ENCODE assay signal across 20 cellular contexts in the genomic region with DNA sequence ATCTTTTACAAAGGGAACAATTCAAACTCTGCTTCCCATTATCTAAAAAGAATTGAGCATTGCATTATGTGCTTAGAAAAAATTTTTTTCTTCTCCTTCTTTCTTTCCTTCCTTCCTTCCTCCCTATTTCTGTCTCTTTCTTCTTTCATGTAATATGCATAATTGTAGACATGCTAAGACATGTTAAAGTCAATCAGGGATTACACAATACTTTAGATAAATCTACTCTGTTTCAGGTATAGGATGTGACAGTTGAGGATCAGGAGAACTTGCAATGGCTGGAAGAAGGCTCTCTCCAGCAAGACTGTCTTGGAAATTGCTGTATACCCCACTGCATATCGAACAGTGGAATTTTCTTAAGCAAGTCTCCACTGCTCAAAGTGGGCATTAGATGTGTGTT. TPM values are rescaled to one million over a fixed set of nuclear protein-coding genes. Genes with fewer than 3 reads are reported as not detected.
DNase-seq lines count a peak whose midpoint lies in the region; ATAC-seq and TF ChIP-seq lines count a peak whose summit lies in the region.
"Had no signal": no experiment of that assay in that cellular context is flagged by ENCODE, and none has a peak within 500 bp of the region (broad histone marks: within the 10 kb centered on the region; RNA-seq: fewer than 3 reads in every experiment).

No MANE protein-coding gene starts in this region.

- WGBS in mammary epithelial cell (ENCODE audit: low coverage, missing lambda C conversion rate), result 88% methylated on average over 1 of the region's 1 CpG
- WGBS in IMR-90 (ENCODE audit: extremely low coverage in 2 of 2, insufficient read length in 1 of 2), 2 experiments, result no CpG with 5 or more reads among the region's 1 CpG

- H3K9me3 ChIP-seq in mammary epithelial cell (replicated peaks; ENCODE audit: insufficient read depth, low read length) (peaks cover 6% of the 10 kb centered on the region), IMR-90 (ENCODE audit: control insufficient read depth, insufficient read depth, low read length) (peaks cover 3% of the 10 kb centered on the region), neural cell (ENCODE audit: low read length) (no peaks in the 10 kb centered on the region)

- no peak overlapping the region for H3K18ac ChIP-seq in IMR-90 (ENCODE audit: low read depth, low read length)

- no peaks in the 10 kb centered on the region for H3K36me3 ChIP-seq in mammary epithelial cell (ENCODE audit: insufficient read depth, low read length)
- no peaks in the 10 kb centered on the region for H3K36me3 ChIP-seq in IMR-90 (ENCODE audit: control insufficient read depth, insufficient read depth, low read length)
- H3K36me3 ChIP-seq in neural cell (ENCODE audit: insufficient read depth, low read length), result no peaks in the 10 kb centered on the region
- H3K36me3 ChIP-seq: BLaER1 treated with 17β-estradiol and CSF1 and Interleukin-3, amounts not matched to agents 10 nM and 100 nM had no signal

- DNase-seq in mammary epithelial cell (no peak), MCF 10A (ENCODE audit: unreplicated experiment) (no peak), IMR-90 (no peak), epithelial cell of esophagus (ENCODE audit: low read depth) (peak; percentile 40), T-helper 2 cell (no peak), SW480 (ENCODE audit: low spot score) (no peak), nucleus accumbens (lab: John Stamatoyannopoulos, UW) (no peak)
- DNase-seq: AML-193; Caco-2; Calu3; CD4-positive, alpha-beta T cell; CD8-positive, alpha-beta T cell; DMS79 treated with DMSO at 0.1 percent for 48 hours; GF-D8 had no signal

- TF ChIP-seq CTCF in mammary epithelial cell (conservative IDR thresholded peaks at IDR 0.05 in 1 of 2, IDR thresholded peaks at IDR 0.05 in 1 of 2; ENCODE audit: extremely low read depth in 1 of 2, insufficient read depth in 1 of 2, low read depth in 1 of 2, low read length in 2 of 2) (no peak), MCF 10A (IDR thresholded peaks at IDR 0.05; ENCODE audit: unreplicated experiment) (no peak), IMR-90 (conservative IDR thresholded peaks at IDR 0.05; ENCODE audit: low read depth, low read length) (no peak), epithelial cell of esophagus (IDR thresholded peaks at IDR 0.05; ENCODE audit: insufficient read depth, low read depth, low read length, missing control alignments) (no peak), neural cell (IDR thresholded peaks at IDR 0.05; ENCODE audit: poor library complexity, severe bottlenecking) (no peak)

- no peak overlapping the region for H2AK9ac ChIP-seq in IMR-90 (replicated peaks; ENCODE audit: low read depth, low read length, poor library complexity)

- no peak overlapping the region for H2BK20ac ChIP-seq in IMR-90 (ENCODE audit: low read depth, low read length)

- no TSS peak for BruUV-seq in mammary epithelial cell (replicated peaks; lab: Mats Ljungman, UMichigan)
- no TSS peak for BruUV-seq in MCF 10A (replicated peaks; lab: Mats Ljungman, UMichigan)
- BruUV-seq in IMR-90 (replicated peaks; lab: Mats Ljungman, UMichigan), result no TSS peak

- no peaks in the 10 kb centered on the region for H3K9me2 ChIP-seq in neural cell (ENCODE audit: insufficient read depth, low read length)

- no peak overlapping the region for H2BK15ac ChIP-seq in IMR-90 (ENCODE audit: low read depth, low read length)

- H3K4ac ChIP-seq in IMR-90 (ENCODE audit: low read depth, low read length), result no peak overlapping the region

- no peak overlapping the region for H3K23ac ChIP-seq in IMR-90 (ENCODE audit: low read depth, low read length)

- H4K5ac ChIP-seq in IMR-90 (ENCODE audit: low read depth, low read length), result no peak overlapping the region

- CTCF ChIA-PET in mammary epithelial cell (lab: Charles Lee; ENCODE audit: low non-redundant PET) (no interaction called here), MCF 10A (lab: Yijun Ruan, JAX) (interaction anchor here (0.6 kb wide), 1 partner anchor 32 kb away, joined by 5 read pairs; no protein-coding TSS in a partner anchor), IMR-90 (lab: Yijun Ruan, JAX) (no interaction called here)

- no peak overlapping the region for H2BK120ac ChIP-seq in IMR-90 (ENCODE audit: low read depth, low read length)

- H4K20me1 ChIP-seq in mammary epithelial cell (ENCODE audit: insufficient read depth, low read length), result no peaks in the 10 kb centered on the region
- H4K20me1 ChIP-seq in IMR-90 (ENCODE audit: insufficient read depth, low read length), result no peaks in the 10 kb centered on the region
- H4K20me1 ChIP-seq in neural cell (ENCODE audit: insufficient read depth), result no peaks in the 10 kb centered on the region
- H4K20me1 ChIP-seq: BLaER1 treated with 17β-estradiol and CSF1 and Interleukin-3, amounts not matched to agents 10 nM and 100 nM had no signal

- H3K9ac ChIP-seq in mammary epithelial cell (ENCODE audit: insufficient read depth, low read length) (no peak overlapping the region), IMR-90 (ENCODE audit: low read depth, low read length) (no peak overlapping the region), neural cell (ENCODE audit: low read length) (no peak overlapping the region)
- H3K9ac ChIP-seq: BLaER1 treated with 17β-estradiol and CSF1 and Interleukin-3, amounts not matched to agents 10 nM and 100 nM had no signal

- no peaks in the 10 kb centered on the region for H3K4me1 ChIP-seq in mammary epithelial cell (ENCODE audit: insufficient read depth, low read length)
- no peaks in the 10 kb centered on the region for H3K4me1 ChIP-seq in IMR-90 (ENCODE audit: control insufficient read depth, insufficient read depth, low read length)
- H3K4me1 ChIP-seq: A549; BLaER1 treated with 17β-estradiol and CSF1 and Interleukin-3, amounts not matched to agents 10 nM and 100 nM had no signal

- POLR2A ChIA-PET in MCF 10A (lab: Yijun Ruan, JAX) (interaction anchor here (1.7 kb wide), 1 partner anchor 9 kb away, joined by 10 read pairs; a partner anchor contains a TSS), IMR-90 (lab: Charles Lee; ENCODE audit: unreplicated experiment) (no interaction called here)

- H3K4me3 ChIP-seq in mammary epithelial cell (replicated peaks in 1 of 3; ENCODE audit: insufficient read depth in 1 of 3, low read depth in 2 of 3, low read length in 3 of 3) (no peak overlapping the region), IMR-90 (ENCODE audit: insufficient read depth, low read depth, low read length) (no peak overlapping the region), epithelial cell of esophagus (ENCODE audit: low read length) (no peak overlapping the region), neural cell (ENCODE audit: low read length) (no peak overlapping the region)
- H3K4me3 ChIP-seq: A549; BLaER1 treated with 17β-estradiol and CSF1 and Interleukin-3, amounts not matched to agents 10 nM and 100 nM had no signal

- TF ChIP-seq POLR2A in IMR-90 (IDR thresholded peaks at IDR 0.05; ENCODE audit: low read depth, low read length), result no peak

- no peaks in the 10 kb centered on the region for H3F3A ChIP-seq in neural cell (ENCODE audit: insufficient read depth, low read length, poor library complexity, severe bottlenecking)

- dilution Hi-C loops in mammary epithelial cell (cut with HindIII; ENCODE audit: low sequenced_read_pairs), result no loop called here
- dilution Hi-C loops in IMR-90 (cut with HindIII; ENCODE audit: low sequenced_read_pairs, unreplicated experiment), result no loop called here

- no peak overlapping the region for H2BK5ac ChIP-seq in IMR-90 (ENCODE audit: low read depth, low read length, poor library complexity, severe bottlenecking)

- H3K4me1 Mint-ChIP-seq in MCF 10A (ENCODE audit: insufficient read depth, unreplicated experiment), result no peaks in the 10 kb centered on the region
- H3K4me1 Mint-ChIP-seq: B cell had no signal

- TF ChIP-seq RAD21 in IMR-90 (IDR thresholded peaks at IDR 0.05; ENCODE audit: low read length) (no peak), neural cell (conservative IDR thresholded peaks at IDR 0.05) (no peak)

- ATAC-seq in IMR-90 (ENCODE audit: low read depth), result no peak
- ATAC-seq: A549; CD8-positive, alpha-beta T cell had no signal

- peak overlapping the region; percentile 12 for H2AFZ ChIP-seq in mammary epithelial cell (ENCODE audit: low read depth, low read length)
- H2AFZ ChIP-seq in IMR-90 (replicated peaks; ENCODE audit: low read length, poor library complexity), result no peak overlapping the region
- no peak overlapping the region for H2AFZ ChIP-seq in neural cell (ENCODE audit: low read depth, low read length)

- H3K14ac ChIP-seq in IMR-90 (replicated peaks; ENCODE audit: low read depth, low read length), result no peak overlapping the region

- no peaks in the 10 kb centered on the region for H3K27me3 ChIP-seq in mammary epithelial cell (ENCODE audit: insufficient read depth, low read length)
- H3K27me3 ChIP-seq in IMR-90 (ENCODE audit: control insufficient read depth, insufficient read depth, low read length), result no peaks in the 10 kb centered on the region
- H3K27me3 ChIP-seq in neural cell (ENCODE audit: insufficient read depth, low read depth, low read length), result no peaks in the 10 kb centered on the region
- H3K27me3 ChIP-seq: BLaER1 treated with 17β-estradiol and CSF1 and Interleukin-3, amounts not matched to agents 10 nM and 100 nM had no signal

- no peak overlapping the region for H4K8ac ChIP-seq in IMR-90 (ENCODE audit: low read depth in 2 of 2, low read length in 2 of 2)

- no peak overlapping the region for H3K27ac Mint-ChIP-seq in MCF 10A (ENCODE audit: low read depth, unreplicated experiment)
- H3K27ac Mint-ChIP-seq: B cell; CD4-positive, alpha-beta T cell; CD8-positive, alpha-beta T cell had no signal

- intact Hi-C loops in mammary epithelial cell (cut with micrococcal nuclease), result no loop called here
- intact Hi-C loops in MCF 10A (cut with micrococcal nuclease), result no loop called here
- intact Hi-C loops in IMR-90 (cut with micrococcal nuclease), result no loop called here

- H3K27me3 Mint-ChIP-seq in MCF 10A (ENCODE audit: insufficient read depth, unreplicated experiment), result no peaks in the 10 kb centered on the region

- no peak overlapping the region for H2AK5ac ChIP-seq in IMR-90 (ENCODE audit: low read depth, low read length)

- no peaks in the 10 kb centered on the region for H3K9me1 ChIP-seq in IMR-90 (ENCODE audit: insufficient read depth, low read length)

- no peaks in the 10 kb centered on the region for H3K9me3 Mint-ChIP-seq in MCF 10A (ENCODE audit: unreplicated experiment)
- H3K9me3 Mint-ChIP-seq: CD4-positive, alpha-beta T cell had no signal

- no peaks in the 10 kb centered on the region for H3K36me3 Mint-ChIP-seq in MCF 10A (ENCODE audit: insufficient read depth, unreplicated experiment)
- H3K36me3 Mint-ChIP-seq: CD8-positive, alpha-beta T cell had no signal

- no peak overlapping the region for H3K56ac ChIP-seq in IMR-90 (ENCODE audit: extremely low read depth, insufficient read depth, low read length)

- in situ Hi-C loops in mammary epithelial cell (cut with MboI; ENCODE audit: low sequenced_read_pairs in 2 of 2) (no loop called here), IMR-90 (cut with MboI; ENCODE audit: low sequenced_read_pairs) (no loop called here)

- TF ChIP-seq EP300 in neural cell (conservative IDR thresholded peaks at IDR 0.05; ENCODE audit: poor library complexity, severe bottlenecking), result no peak

- H4K91ac ChIP-seq in IMR-90 (ENCODE audit: insufficient read depth, low read depth, low read length), result no peak overlapping the region

- H3K4me2 ChIP-seq in mammary epithelial cell (ENCODE audit: insufficient read depth, low read depth, low read length) (no peak overlapping the region), IMR-90 (ENCODE audit: low read depth, low read length) (no peak overlapping the region), neural cell (ENCODE audit: low read length) (no peak overlapping the region)
- H3K4me2 ChIP-seq: A549; BLaER1 treated with 17β-estradiol and CSF1 and Interleukin-3, amounts not matched to agents 10 nM and 100 nM had no signal

- H3K4me3 Mint-ChIP-seq in MCF 10A (ENCODE audit: unreplicated experiment), result no peak overlapping the region
- H3K4me3 Mint-ChIP-seq: B cell; CD4-positive, alpha-beta T cell; CD8-positive, alpha-beta T cell had no signal

- H3K27ac ChIP-seq in mammary epithelial cell (ENCODE audit: insufficient read depth, low read depth, low read length), result no peak overlapping the region
- H3K27ac ChIP-seq in IMR-90 (ENCODE audit: insufficient read depth, low read length), result no peak overlapping the region
- H3K27ac ChIP-seq in neural cell (ENCODE audit: low read length), result peak overlapping the region; percentile 79
- H3K27ac ChIP-seq: 22Rv1; A549; BLaER1 treated with 17β-estradiol and CSF1 and Interleukin-3, amounts not matched to agents 10 nM and 100 nM; C4-2B had no signal

- H3K79me1 ChIP-seq in IMR-90 (ENCODE audit: low read depth in 1 of 2, low read length in 2 of 2), result no peaks in the 10 kb centered on the region

- no peaks in the 10 kb centered on the region for H3K79me2 ChIP-seq in mammary epithelial cell (ENCODE audit: insufficient read depth, low read length)
- no peaks in the 10 kb centered on the region for H3K79me2 ChIP-seq in neural cell (replicated peaks; ENCODE audit: insufficient read depth, low read length)

RNA-seq across cellular contexts. Expression of a gene that starts 9.0 kb away (rescaled TPM):
- total RNA-seq in mammary epithelial cell, result 10 to 100 TPM; 13.6 to 16.2 TPM
- 11.0 TPM for polyA plus RNA-seq in mammary epithelial cell
- not detected for polyA minus RNA-seq in mammary epithelial cell
- total RNA-seq in MCF 10A (2022), result 11.5 and 14.3 TPM in 2 replicates
- total RNA-seq in IMR-90 (2012; rRNA removed), result 7.3 and 16.9 TPM in 2 replicates
- polyA plus RNA-seq in IMR-90 (2012; rRNA removed), result 12.8 and 13.5 TPM in 2 replicates
- polyA plus RNA-seq in IMR-90 (2012; cell fraction: cytosol; rRNA removed), result 6.3 TPM in 2 replicates
- 1.4 and 4.7 TPM in 2 replicates for polyA plus RNA-seq in IMR-90 (2012; cell fraction: nucleus; rRNA removed; ENCODE audit: low replicate concordance)
- 75.4 and 76.9 TPM in 2 replicates for polyA plus RNA-seq in neural cell
- 102 and 115 TPM in 2 replicates for polyA minus RNA-seq in neural cell
